In the genomic region with DNA sequence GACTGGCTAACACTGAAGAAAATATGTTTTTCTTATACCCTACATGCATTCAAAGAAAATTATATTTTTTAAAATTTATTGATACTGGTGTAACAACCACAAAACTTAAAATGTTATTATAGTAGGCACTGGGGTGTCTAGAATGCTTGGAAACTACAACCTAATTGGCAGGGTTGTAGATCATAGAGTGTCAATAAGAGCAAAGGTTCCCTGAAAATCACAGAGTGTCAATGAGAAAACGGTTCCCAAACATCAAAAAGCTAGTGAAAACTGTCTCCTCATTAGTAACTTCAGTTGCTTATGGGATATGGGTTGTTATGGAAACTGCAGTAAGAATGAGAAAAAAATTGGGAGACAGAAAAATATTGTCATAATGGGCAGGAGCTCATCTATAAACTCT, we compare ENCODE assay signal across 8 cellular contexts.
"Had no signal": no experiment of that assay in that cellular context is flagged by ENCODE, and none has a peak within 500 bp of the region (broad histone marks: within the 10 kb centered on the region; RNA-seq: fewer than 3 reads in every experiment).

No MANE protein-coding gene starts in this region.

- H3K4me3 ChIP-seq: K562 had no signal

- H3K27ac ChIP-seq: HL-60, KMS-11 had no signal

- ATAC-seq: K562 had no signal

- FAIRE-seq: HTR-8/SVneo, K562 had no signal

- H3K9ac ChIP-seq: KMS-11 had no signal

- H3K4me2 ChIP-seq: KMS-11 had no signal

- DNase-seq: IMR-90, Karpas-422, KBM-7, KG1 had no signal
